ENCODE assay signal across 11 cellular contexts in the genomic region with DNA sequence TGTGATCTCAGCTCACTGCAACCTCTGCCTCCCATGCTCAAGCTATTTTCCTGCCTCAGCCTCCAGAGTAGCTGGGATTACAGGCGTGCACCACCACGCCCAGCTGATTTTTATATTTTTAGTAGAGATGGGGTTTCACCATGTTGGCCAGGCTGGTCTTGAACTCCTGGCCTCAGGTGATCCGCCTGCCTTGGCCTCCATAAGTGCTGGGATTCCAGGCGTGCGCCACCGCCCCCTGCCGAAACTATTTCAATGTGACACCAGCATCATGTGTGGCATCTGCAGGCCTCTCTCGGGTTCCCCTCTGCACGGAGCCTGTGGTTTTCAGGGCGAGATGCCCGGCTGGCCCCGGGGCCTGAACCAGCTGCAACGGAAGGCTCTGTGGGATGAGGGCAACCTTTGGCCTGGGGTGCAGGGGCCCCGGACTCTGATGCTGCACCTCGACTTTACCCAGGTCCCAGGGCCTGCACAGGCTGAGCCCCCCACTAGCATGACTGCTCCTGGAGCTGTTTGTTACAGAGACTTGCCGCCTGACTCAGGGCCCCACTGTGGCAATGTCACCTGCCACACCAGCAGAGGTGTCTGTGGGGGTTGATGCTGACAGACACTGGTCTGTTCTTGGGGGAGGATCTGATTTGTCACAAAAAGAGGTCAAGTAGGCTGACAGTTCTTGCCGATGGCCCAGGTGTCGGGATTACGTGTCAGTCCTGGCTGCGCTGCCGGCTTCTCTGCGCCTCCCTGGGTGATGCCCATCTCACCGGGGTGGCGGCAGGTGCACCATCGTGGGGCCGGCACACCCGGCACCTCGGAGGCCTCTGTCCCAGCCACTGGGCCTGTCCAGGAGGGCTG. TPM values are rescaled to one million over a fixed set of nuclear protein-coding genes. Genes with fewer than 3 reads are reported as not detected.
DNase-seq lines count a peak whose midpoint lies in the region; ATAC-seq and TF ChIP-seq lines count a peak whose summit lies in the region.
"Had no signal": no experiment of that assay in that cellular context is flagged by ENCODE, and none has a peak within 500 bp of the region (broad histone marks: within the 10 kb centered on the region; RNA-seq: fewer than 3 reads in every experiment).

No MANE protein-coding gene starts in this region.

- H3K9me3 Mint-ChIP-seq in activated B cell treated with CpG ODN at 0.5 μM for 24 hours: no peaks in the 10 kb centered on the region

- no peak overlapping the region for H4K12ac ChIP-seq in trophoblast cell (ENCODE audit: low read depth, low read length)

- H3K9me3 ChIP-seq in trophoblast cell (ENCODE audit: insufficient read depth, low read depth, low read length): no peaks in the 10 kb centered on the region
- H3K9me3 ChIP-seq: upper lobe of left lung had no signal

- no peak overlapping the region for H2AFZ ChIP-seq in trophoblast cell (ENCODE audit: insufficient read depth, low read length, poor library complexity)

- no peaks in the 10 kb centered on the region for H3K36me3 ChIP-seq in trophoblast cell (ENCODE audit: control insufficient read depth in 1 of 2, insufficient read depth in 2 of 2, low read length in 2 of 2)
- H3K36me3 ChIP-seq: upper lobe of left lung had no signal

- no peak overlapping the region for H3K4ac ChIP-seq in trophoblast cell (ENCODE audit: low read depth, low read length)

- no peaks in the 10 kb centered on the region for H3K27me3 ChIP-seq in trophoblast cell (ENCODE audit: insufficient read depth, low read length)
- H3K27me3 ChIP-seq: upper lobe of left lung had no signal

- no peaks in the 10 kb centered on the region for H3K79me2 ChIP-seq in trophoblast cell (ENCODE audit: control insufficient read depth, insufficient read depth, low read length, poor library complexity)

- no peak overlapping the region for H3K4me3 ChIP-seq in trophoblast cell (ENCODE audit: low read depth, low read length)
- H3K4me3 ChIP-seq: upper lobe of left lung had no signal

- no peak overlapping the region for H3K9ac ChIP-seq in trophoblast cell (ENCODE audit: low read length)

- H3K14ac ChIP-seq in trophoblast cell (ENCODE audit: low read length): no peak overlapping the region

- H2AK5ac ChIP-seq in trophoblast cell (ENCODE audit: low read length): peak overlapping the region; percentile 15

- H3K4me1 ChIP-seq in trophoblast cell (ENCODE audit: control insufficient read depth in 1 of 2, insufficient read depth in 2 of 2, low read length in 2 of 2): peaks cover 11 to 17% of the 10 kb centered on the region in 2 experiments

- no peak overlapping the region for H3K23ac ChIP-seq in trophoblast cell (ENCODE audit: low read length)

- no peak overlapping the region for H3K18ac ChIP-seq in trophoblast cell (ENCODE audit: low read length)

- CTCF ChIA-PET in activated B cell treated with CpG ODN at 0.5 μM for 24 hours (lab: Charles Lee): interaction anchor here (1.1 to 4.2 kb wide), 4 partner anchors 48 to 204 kb away, joined by 3 to 30 read pairs (median 4); no protein-coding TSS in a partner anchor

- H3K4me3 Mint-ChIP-seq in activated B cell treated with CpG ODN at 0.5 μM for 24 hours: no peak overlapping the region

- H2BK120ac ChIP-seq in trophoblast cell (ENCODE audit: insufficient read depth, low read length, poor library complexity): no peak overlapping the region

- H2BK12ac ChIP-seq in trophoblast cell (ENCODE audit: low read length): no peak overlapping the region

- H3K4me2 ChIP-seq in trophoblast cell (ENCODE audit: low read length): no peak overlapping the region

- POLR2A ChIA-PET in activated B cell treated with CpG ODN at 0.5 μM for 24 hours (lab: Charles Lee): no interaction called here

- H2BK5ac ChIP-seq in trophoblast cell (ENCODE audit: low read depth, low read length, poor library complexity): no peak overlapping the region

- H3K36me3 Mint-ChIP-seq in activated B cell treated with CpG ODN at 0.5 μM for 24 hours (ENCODE audit: low read depth): no peaks in the 10 kb centered on the region

- no peak overlapping the region for H4K91ac ChIP-seq in trophoblast cell (ENCODE audit: low read depth, low read length)

- H4K8ac ChIP-seq in trophoblast cell (ENCODE audit: low read depth, low read length): no peak overlapping the region

- H3K27me3 Mint-ChIP-seq in activated B cell treated with CpG ODN at 0.5 μM for 24 hours: peaks cover 15% of the 10 kb centered on the region

- peaks cover 5% of the 10 kb centered on the region for H3K79me1 ChIP-seq in trophoblast cell (ENCODE audit: low read length)

- no peak overlapping the region for H3K27ac ChIP-seq in trophoblast cell (ENCODE audit: low read depth, low read length)
- H3K27ac ChIP-seq: upper lobe of left lung had no signal

- WGBS in trophoblast cell (ENCODE audit: extremely low coverage, insufficient coverage, insufficient read length): no CpG with 5 or more reads among the region's 28 CpGs

- peak; percentile 39 for ATAC-seq in activated B cell treated with CpG ODN at 0.5 μM for 24 hours (ENCODE audit: low read depth)
- no peak for ATAC-seq in HG03159 (IDR thresholded peaks at IDR 0.05; ENCODE audit: unreplicated experiment)

- H3K27ac Mint-ChIP-seq in activated B cell treated with CpG ODN at 0.5 μM for 24 hours: no peak overlapping the region

- intact Hi-C loops in activated B cell treated with CpG ODN at 0.5 μM for 24 hours (cut with micrococcal nuclease): loop anchor here (1.0 to 5.0 kb wide), 4 partner anchors 64 to 427 kb away; no protein-coding TSS in a partner anchor

- peaks cover 9% of the 10 kb centered on the region for H3K4me1 Mint-ChIP-seq in activated B cell treated with CpG ODN at 0.5 μM for 24 hours

- TF ChIP-seq CTCF in activated B cell treated with CpG ODN at 0.5 μM for 24 hours (IDR thresholded peaks at IDR 0.05): no peak

- peak; percentile 68 for DNase-seq in Daoy (ENCODE audit: low read depth)
- DNase-seq in HT1080 (ENCODE audit: low read depth): peak; percentile 58
- no peak for DNase-seq in activated B cell treated with CpG ODN at 0.5 μM for 24 hours
- no peak for DNase-seq in trophoblast cell
- no peak for DNase-seq in NCI-H146 (lab: John Stamatoyannopoulos, UW)
- DNase-seq in activated gamma-delta T cell (lab: John Stamatoyannopoulos, UW): no peak
- DNase-seq in NCI-H1092 (lab: John Stamatoyannopoulos, UW): no peak
- DNase-seq: NCI-H2081 had no signal

RNA-seq across cellular contexts. Expression of a gene that starts 8.6 kb away (rescaled TPM):
- total RNA-seq in Daoy (2014; rRNA removed; shearing (Covaris generic)): not detected in 2 replicates
- total RNA-seq in HT1080 (2014; rRNA removed; shearing (Covaris generic)): 1.4 and 2.1 TPM in 2 replicates
- 6.8 and 7.9 TPM in 2 replicates for polyA plus RNA-seq in HT1080 (2015; cell fraction: cytosol; rRNA removed)
- polyA plus RNA-seq in HT1080 (2015; cell fraction: nucleus; rRNA removed): 3.3 and 3.7 TPM in 2 replicates
- total RNA-seq in activated B cell treated with CpG ODN at 0.5 μM for 24 hours: not detected in 2 replicates
- 0.03 and 0.04 TPM in 2 replicates for polyA plus RNA-seq in trophoblast cell (2013)
- total RNA-seq: right cardiac atrium, upper lobe of left lung had no signal
- polyA plus RNA-seq: right cardiac atrium had no signal

RNA-seq across cellular contexts. Expression of a gene that starts 16.8 kb away (rescaled TPM):
- total RNA-seq in Daoy (2014; rRNA removed; shearing (Covaris generic)): 0.51 and 0.65 TPM in 2 replicates
- 0.24 TPM in 1 of 2 replicates, not detected in the other for total RNA-seq in HT1080 (2014; rRNA removed; shearing (Covaris generic))
- not detected in 2 replicates for polyA plus RNA-seq in HT1080 (2015; cell fraction: cytosol; rRNA removed)
- not detected in 2 replicates for polyA plus RNA-seq in HT1080 (2015; cell fraction: nucleus; rRNA removed)
- not detected in 2 replicates for total RNA-seq in activated B cell treated with CpG ODN at 0.5 μM for 24 hours
- 2.4 and 2.6 TPM in 2 replicates for polyA plus RNA-seq in trophoblast cell (2013)

RNA-seq across cellular contexts. Expression of a gene that starts 21.2 kb away (rescaled TPM):
- not detected in 2 replicates for total RNA-seq in Daoy (2014; rRNA removed; shearing (Covaris generic))
- total RNA-seq in HT1080 (2014; rRNA removed; shearing (Covaris generic)): not detected in 2 replicates
- not detected in 2 replicates for polyA plus RNA-seq in HT1080 (2015; cell fraction: cytosol; rRNA removed)
- 0.10 TPM in 1 of 2 replicates, not detected in the other for polyA plus RNA-seq in HT1080 (2015; cell fraction: nucleus; rRNA removed)
- total RNA-seq in activated B cell treated with CpG ODN at 0.5 μM for 24 hours: not detected in 2 replicates
- 0.34 and 0.36 TPM in 2 replicates for polyA plus RNA-seq in trophoblast cell (2013)

RNA-seq across cellular contexts. Expression of a gene that starts 33.0 kb away (rescaled TPM):
- not detected in 2 replicates for total RNA-seq in Daoy (2014; rRNA removed; shearing (Covaris generic))
- not detected in 2 replicates for total RNA-seq in HT1080 (2014; rRNA removed; shearing (Covaris generic))
- polyA plus RNA-seq in HT1080 (2015; cell fraction: cytosol; rRNA removed): not detected in 2 replicates
- not detected in 2 replicates for polyA plus RNA-seq in HT1080 (2015; cell fraction: nucleus; rRNA removed)
- total RNA-seq in activated B cell treated with CpG ODN at 0.5 μM for 24 hours: 0.32 and 0.42 TPM in 2 replicates
- polyA plus RNA-seq in trophoblast cell (2013): 0.18 and 0.22 TPM in 2 replicates

Comparison
In these comparisons a context has a peak if more than half of its experiments do, and no peak if none do; other contexts are left out.
1. DNase-seq: peak in Daoy (single experiment) and HT1080 (single experiment); none in activated B cell treated with CpG ODN at 0.5 μM for 24 hours (single experiment), trophoblast cell (0 of 2), NCI-H146 (single experiment), activated gamma-delta T cell (single experiment) and NCI-H1092 (single experiment).